In the genomic region with DNA sequence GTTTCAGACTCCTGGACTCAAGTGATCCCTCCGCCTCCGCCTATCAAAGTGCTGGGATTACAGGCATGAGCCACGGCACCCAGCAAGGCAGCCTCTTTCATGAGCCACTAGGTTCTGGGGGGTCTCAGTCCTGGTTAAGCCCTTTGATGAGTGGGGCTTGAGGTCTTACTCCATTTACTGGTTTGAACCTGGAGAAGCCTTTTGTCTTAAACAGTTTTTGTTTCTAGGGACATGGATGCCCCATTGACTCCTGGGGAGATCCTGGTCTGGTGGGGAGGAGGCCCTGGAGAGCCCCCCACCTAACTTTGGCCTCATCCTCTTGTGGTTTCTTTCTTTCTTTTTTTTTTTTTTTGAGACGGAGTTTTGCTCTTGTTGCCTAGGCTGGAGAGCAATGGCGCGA, we compare ENCODE assay signal across 1 cellular context.
TF ChIP-seq lines count a peak whose summit lies in the region.

No MANE protein-coding gene starts in this region.

TF ChIP-seq in WTC11, 78 proteins besides CTCF, POLR2A, EP300 and RAD21 (continued from another document):
- TF ChIP-seq ZNF532 (CRISPR knock-in tag; IDR thresholded peaks at IDR 0.05; ENCODE audit: borderline replicate concordance) (no peak), ESRRA (CRISPR knock-in tag; IDR thresholded peaks at IDR 0.05; ENCODE audit: borderline replicate concordance) (no peak), HMGA2 (CRISPR knock-in tag; IDR thresholded peaks at IDR 0.05) (no peak)
TF ChIP-seq in WTC11: peak in this region for 0.
